In the genomic region with DNA sequence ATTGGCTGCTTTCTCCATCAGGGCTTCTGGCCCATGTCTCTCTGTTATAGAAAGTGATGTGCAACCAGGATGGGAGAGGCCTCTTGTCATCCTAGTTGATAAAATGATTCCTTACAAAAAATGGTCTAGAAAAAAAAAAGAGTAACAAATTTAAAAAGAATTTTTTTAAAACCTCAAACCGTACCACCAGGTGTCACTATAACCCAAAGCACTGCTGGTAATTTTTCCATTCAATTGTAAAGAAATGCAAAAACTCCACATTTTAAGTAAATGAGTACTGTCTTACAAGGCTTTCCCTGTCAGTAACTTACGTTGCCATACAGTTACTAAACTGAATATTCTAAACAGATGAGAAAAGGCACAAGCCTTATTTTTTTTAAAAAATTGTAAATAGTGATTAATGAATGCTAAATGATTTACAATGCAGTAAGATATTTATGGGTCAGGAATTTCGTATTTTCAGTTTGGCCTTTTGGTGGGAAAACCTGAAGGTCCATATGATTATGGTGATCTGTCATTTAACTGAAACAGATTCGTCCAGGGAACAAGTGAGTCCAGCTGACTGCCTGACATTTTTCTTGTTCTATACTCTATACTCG, we compare ENCODE assay signal across 8 cellular contexts.
DNase-seq lines count a peak whose midpoint lies in the region; ATAC-seq, FAIRE-seq and TF ChIP-seq lines count a peak whose summit lies in the region.

No MANE protein-coding gene starts in this region.

- no peak overlapping the region for H3K4me3 ChIP-seq in pancreas

- H3K9me3 ChIP-seq in pancreas: no peaks in the 10 kb centered on the region

- H3K27ac ChIP-seq in 22Rv1: no peak overlapping the region
- no peak overlapping the region for H3K27ac ChIP-seq in pancreas

- ATAC-seq in pancreas (peak in 3 of 4 donors; percentile 56 to 73 (median 72)), GM18909 (IDR thresholded peaks at IDR 0.05; ENCODE audit: poor library complexity, unreplicated experiment) (no peak)

- DNase-seq in NCI-H526 treated with DMSO at 0.1 percent for 48 hours (lab: John Stamatoyannopoulos, UW) (peak; percentile 35), dedifferentiated amniotic fluid mesenchymal stem cell (ENCODE audit: extremely low spot score) (peak; percentile 64), pancreas (no peak), A172 (ENCODE audit: low spot score) (no peak), posterior cingulate gyrus (no peak)

- TF ChIP-seq CTCF in 22Rv1 (IDR thresholded peaks at IDR 0.05) (peak; percentile 86), pancreas (IDR thresholded peaks at IDR 0.05) (peak; percentile 26 to 60 (median 36))

- H3K27me3 ChIP-seq in pancreas: no peaks in the 10 kb centered on the region

- 32% methylated on average over 5 of the region's 5 CpGs for WGBS in pancreas, 2 donors

- FAIRE-seq in G401.6 (lab: Jason Lieb, UNC) (peak; percentile 83), pancreas (lab: Jason Lieb, UNC) (peak; percentile 79)

- intact Hi-C loops in pancreas (cut with DNase I) (loop anchor here in 2 of 3 donors (10.0 kb wide), 1 partner anchor 121 kb away; no protein-coding TSS in a partner anchor), posterior cingulate gyrus (cut with DNase I) (loop anchor here (2.0 to 10.0 kb wide), 3 partner anchors 61 to 701 kb away; no protein-coding TSS in a partner anchor)

- H3K36me3 ChIP-seq in pancreas: no peaks in the 10 kb centered on the region

- H3K4me1 ChIP-seq in pancreas: peaks cover 0 to 21% (median 4%) of the 10 kb centered on the region in 3 donors

Comparison
In these comparisons a context has a peak if more than half of its experiments do, and no peak if none do; other contexts are left out.
1. DNase-seq: peak in NCI-H526 treated with DMSO at 0.1 percent for 48 hours (single experiment) and dedifferentiated amniotic fluid mesenchymal stem cell (single experiment); none in pancreas (0 of 6), A172 (single experiment) and posterior cingulate gyrus (0 of 10).